Comparison of ENCODE assay signal across 23 cellular contexts in the genomic region with DNA sequence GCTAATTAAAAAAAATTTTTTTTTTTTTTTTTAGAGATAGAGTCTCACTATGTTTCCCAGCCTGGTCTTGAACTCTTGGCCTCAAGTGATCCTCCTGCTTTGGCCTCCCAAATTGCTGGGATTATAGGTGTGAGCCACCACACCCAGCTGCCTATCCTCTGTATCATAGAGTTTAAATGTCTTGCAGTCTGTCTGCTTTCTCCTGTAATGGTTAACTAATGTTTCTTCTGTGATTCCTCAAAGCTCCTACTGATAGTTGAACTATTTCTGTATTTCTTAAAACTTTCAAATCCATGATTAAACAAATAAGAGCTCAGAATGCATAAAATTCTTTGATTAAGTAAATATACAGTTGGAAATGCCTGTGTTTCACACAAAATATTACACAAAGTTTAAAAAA.
A peak's percentile ranks its signal among the peaks of the same experiment; 100 is the strongest.
DNase-seq lines count a peak whose midpoint lies in the region; ATAC-seq and TF ChIP-seq lines count a peak whose summit lies in the region.
"Had no signal": no experiment of that assay in that cellular context is flagged by ENCODE, and none has a peak within 500 bp of the region (broad histone marks: within the 10 kb centered on the region; RNA-seq: fewer than 3 reads in every experiment).

No MANE protein-coding gene starts in this region.

- no peaks in the 10 kb centered on the region for H3K27me3 ChIP-seq in ACC112 (ENCODE audit: insufficient read depth, low read length)
- H3K27me3 ChIP-seq in GM23248 (replicated peaks; ENCODE audit: insufficient read depth), result no peaks in the 10 kb centered on the region
- no peaks in the 10 kb centered on the region for H3K27me3 ChIP-seq in osteoblast (ENCODE audit: insufficient read depth, low read length)
- H3K27me3 ChIP-seq: BE2C, Peyer's patch, SJSA1 had no signal

- H3K4me3 ChIP-seq in ACC112 (ENCODE audit: low read depth, low read length) (no peak overlapping the region), GM23248 (no peak overlapping the region), osteoblast (ENCODE audit: insufficient read depth, low read length) (no peak overlapping the region)
- H3K4me3 ChIP-seq: Peyer's patch, SJSA1 had no signal

- no peak for TF ChIP-seq CTCF in osteoblast (IDR thresholded peaks at IDR 0.05; ENCODE audit: extremely low read depth, low read depth, low read length)

- H3K27ac ChIP-seq in ACC112 (ENCODE audit: low read depth, low read length) (peak overlapping the region; percentile 92), GM23248 (peak overlapping the region; percentile 91), epithelial cell of prostate (peak overlapping the region; percentile 96), osteoblast (ENCODE audit: low read depth, low read length) (peak overlapping the region; percentile 93)
- H3K27ac ChIP-seq: KMS-11, Peyer's patch, SJSA1 had no signal

- no peak overlapping the region for H3K4me2 ChIP-seq in GM23248 (ENCODE audit: unreplicated experiment)
- no peak overlapping the region for H3K4me2 ChIP-seq in osteoblast (ENCODE audit: insufficient read depth, low read length)
- H3K4me2 ChIP-seq: KMS-11 had no signal

- H3K9ac ChIP-seq in GM23248, result no peak overlapping the region
- H3K9ac ChIP-seq: KMS-11 had no signal

- H3K4me1 ChIP-seq in ACC112 (ENCODE audit: control insufficient read depth, insufficient read depth, low read length, unreplicated experiment), result peaks cover 44% of the 10 kb centered on the region
- H3K4me1 ChIP-seq in GM23248 (ENCODE audit: insufficient read depth), result peaks cover 46% of the 10 kb centered on the region
- H3K4me1 ChIP-seq in osteoblast (ENCODE audit: insufficient read depth, low read length), result peaks cover 32% of the 10 kb centered on the region
- H3K4me1 ChIP-seq: Peyer's patch had no signal

- H3K9me2 ChIP-seq in GM23248 (ENCODE audit: insufficient read depth), result no peaks in the 10 kb centered on the region

- no peaks in the 10 kb centered on the region for H3K9me3 Mint-ChIP-seq in T-helper 2 cell treated with Interferon-gamma antibody and Interleukin-4, amounts not matched to agents 5 μg/mL and 100 μg/mL, for 36 hours

- no peaks in the 10 kb centered on the region for H3K4me1 Mint-ChIP-seq in T-helper 2 cell treated with Interferon-gamma antibody and Interleukin-4, amounts not matched to agents 5 μg/mL and 100 μg/mL, for 36 hours (ENCODE audit: low read depth)

- DNase-seq in GM23248, result no peak
- DNase-seq in epithelial cell of prostate (ENCODE audit: low read depth, low spot score), result no peak
- no peak for DNase-seq in osteoblast (ENCODE audit: insufficient read length, low spot score, missing footprints)
- no peak for DNase-seq in T-helper 2 cell treated with Interferon-gamma antibody and Interleukin-4, amounts not matched to agents 5 μg/mL and 100 μg/mL, for 36 hours (ENCODE audit: low spot score)
- DNase-seq in NCI-H510A (lab: John Stamatoyannopoulos, UW), result no peak
- DNase-seq in germinal center (ENCODE audit: low spot score), result no peak
- no peak for DNase-seq in stimulated activated naive CD8-positive, alpha-beta T cell treated with anti-CD3 and anti-CD28 coated beads, Interleukin-15, Interleukin-2, amounts not matched to agents 100 U/mL and 50 U/mL, for 24 hours
- DNase-seq: BE2C, DMS 273 treated with DMSO at 0.1 percent for 48 hours, DMS79 treated with DMSO at 0.1 percent for 48 hours, NCI-H1105, NCI-H146, NCI-H2081, NCI-H2171, NCI-H345, NCI-H524 treated with DMSO at 0.1 percent for 48 hours, NCI-H82, Peyer's patch had no signal

- H3K36me3 ChIP-seq in ACC112 (ENCODE audit: insufficient read depth, low read length) (no peaks in the 10 kb centered on the region), GM23248 (ENCODE audit: low read depth) (no peaks in the 10 kb centered on the region), osteoblast (ENCODE audit: insufficient read depth, low read length) (no peaks in the 10 kb centered on the region)
- H3K36me3 ChIP-seq: BE2C, Peyer's patch, SJSA1 had no signal

- no peaks in the 10 kb centered on the region for H3K79me2 ChIP-seq in ACC112 (ENCODE audit: control insufficient read depth, insufficient read depth, low read length, unreplicated experiment)
- no peaks in the 10 kb centered on the region for H3K79me2 ChIP-seq in GM23248 (ENCODE audit: insufficient read depth)
- H3K79me2 ChIP-seq in osteoblast (ENCODE audit: insufficient read depth, low read length), result no peaks in the 10 kb centered on the region

- H2AFZ ChIP-seq in ACC112 (ENCODE audit: low read length, unreplicated experiment) (no peak overlapping the region), GM23248 (no peak overlapping the region), osteoblast (ENCODE audit: low read length) (no peak overlapping the region)

- H3F3A ChIP-seq in GM23248 (ENCODE audit: insufficient read depth), result peaks cover 51% of the 10 kb centered on the region

- H3K27me3 Mint-ChIP-seq in T-helper 2 cell treated with Interferon-gamma antibody and Interleukin-4, amounts not matched to agents 5 μg/mL and 100 μg/mL, for 36 hours (ENCODE audit: low read depth), result peaks cover 29% of the 10 kb centered on the region

- H3K36me3 Mint-ChIP-seq in T-helper 2 cell treated with Interferon-gamma antibody and Interleukin-4, amounts not matched to agents 5 μg/mL and 100 μg/mL, for 36 hours (ENCODE audit: low read depth), result no peaks in the 10 kb centered on the region

- H3K9me3 ChIP-seq in GM23248 (ENCODE audit: low read depth), result no peaks in the 10 kb centered on the region
- H3K9me3 ChIP-seq in osteoblast (ENCODE audit: low read depth, low read length), result no peaks in the 10 kb centered on the region
- H3K9me3 ChIP-seq: BE2C, Peyer's patch, SJSA1 had no signal

- ATAC-seq in stimulated activated naive CD8-positive, alpha-beta T cell treated with anti-CD3 and anti-CD28 coated beads, Interleukin-15, Interleukin-2, amounts not matched to agents 100 U/mL and 50 U/mL, for 24 hours, result no peak
- ATAC-seq: HCT116, Right ventricle myocardium inferior had no signal

- no peak overlapping the region for H3K4me3 Mint-ChIP-seq in T-helper 2 cell treated with Interferon-gamma antibody and Interleukin-4, amounts not matched to agents 5 μg/mL and 100 μg/mL, for 36 hours

- in situ Hi-C loops in GM23248 (cut with MboI), result no loop called here

- H3K27ac Mint-ChIP-seq in T-helper 2 cell treated with Interferon-gamma antibody and Interleukin-4, amounts not matched to agents 5 μg/mL and 100 μg/mL, for 36 hours, result no peak overlapping the region

- H4K20me1 ChIP-seq in GM23248 (ENCODE audit: insufficient read depth) (no peaks in the 10 kb centered on the region), osteoblast (ENCODE audit: insufficient read depth, low read length) (no peaks in the 10 kb centered on the region)
